26 cellular contexts compared by ENCODE assay signal in genomic region chr12:124802361-124802760, GRCh38.
"Had no signal": no experiment of that assay in that cellular context is flagged by ENCODE, and none has a peak within 500 bp of the region (broad histone marks: within the 10 kb centered on the region; RNA-seq: fewer than 3 reads in every experiment).

No MANE protein-coding gene starts in this region.

- H3K4me3 ChIP-seq: coronary artery, gastrocnemius medialis, lung, prostate gland, right atrium auricular region, smooth muscle cell, stomach, testis, tibial artery, upper lobe of left lung had no signal

- ATAC-seq: gastrocnemius medialis; left lobe of liver; naive thymus-derived CD4-positive, alpha-beta T cell; sciatic nerve had no signal

- H3K27ac Mint-ChIP-seq: naive thymus-derived CD4-positive, alpha-beta T cell; nephron progenitor cell had no signal

- H3K4me3 Mint-ChIP-seq: naive thymus-derived CD4-positive, alpha-beta T cell; nephron progenitor cell had no signal

- H3K27me3 ChIP-seq: gastrocnemius medialis, right atrium auricular region, stomach, testis, tibial artery, upper lobe of left lung had no signal

- H3K4me2 ChIP-seq: smooth muscle cell had no signal

- H3K9me3 ChIP-seq: gastrocnemius medialis, prostate gland, right atrium auricular region, stomach, testis, tibial artery, upper lobe of left lung had no signal

- H3K36me3 ChIP-seq: gastrocnemius medialis, prostate gland, right atrium auricular region had no signal

- H3K27ac ChIP-seq: coronary artery, gastrocnemius medialis, prostate gland, right atrium auricular region, stomach, testis, tibial artery, upper lobe of left lung had no signal

- H3K27me3 Mint-ChIP-seq: naive thymus-derived CD4-positive, alpha-beta T cell had no signal

- H3K4me1 ChIP-seq: prostate gland, right atrium auricular region had no signal

- H3K9me3 Mint-ChIP-seq: naive thymus-derived CD4-positive, alpha-beta T cell; nephron progenitor cell had no signal

- DNase-seq: dermis blood vessel endothelial cell; effector memory CD4-positive, alpha-beta T cell; gastrocnemius medialis; head of caudate nucleus; kidney; mesendoderm; midbrain; naive thymus-derived CD4-positive, alpha-beta T cell; nephron progenitor cell; nucleus accumbens; stimulated activated CD4-positive, alpha-beta T cell treated with anti-CD3 and anti-CD28 coated beads, Interleukin-12 subunit alpha, Interleukin-12 subunit beta, amount 100 ng/mL, for 4 hours; stimulated activated CD4-positive, alpha-beta T cell treated with anti-CD3 and anti-CD28 coated beads, Interleukin-1b, Interleukin-23, amount 100 ng/mL, for 48 hours; stimulated activated CD4-positive, alpha-beta T cell treated with anti-CD3 and anti-CD28 coated beads, Interleukin-4, amount 100 ng/mL, for 1 hour; stimulated activated CD8-positive, alpha-beta memory T cell treated with anti-CD3 and anti-CD28 coated beads, Interleukin-4, amount 100 ng/mL, for 48 hours; stimulated activated naive CD4-positive, alpha-beta T cell; stomach; testis; tibial artery had no signal
